8 cellular contexts compared by ENCODE assay signal in the genomic region with DNA sequence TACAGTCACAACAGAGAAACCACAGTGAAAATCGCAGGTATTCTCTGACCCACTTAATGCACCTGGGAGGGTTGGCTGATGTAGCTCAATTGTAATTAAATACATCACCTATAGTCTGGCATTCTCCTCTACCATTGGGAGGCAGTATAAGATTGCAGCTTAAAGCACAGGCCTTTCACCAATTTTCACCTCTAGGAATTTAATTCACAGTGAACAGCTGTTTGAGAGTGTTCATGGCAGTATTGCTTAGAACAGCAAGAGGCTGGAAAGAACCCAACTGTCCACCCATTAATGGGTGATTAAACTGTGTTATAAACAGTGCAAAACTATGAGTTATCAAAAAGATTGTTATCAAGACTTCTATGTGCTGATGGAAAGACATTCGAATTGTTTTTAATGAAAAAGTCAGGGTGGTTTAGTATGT. TPM values are rescaled to one million over a fixed set of nuclear protein-coding genes. Genes with fewer than 3 reads are reported as not detected.
DNase-seq lines count a peak whose midpoint lies in the region; ATAC-seq and TF ChIP-seq lines count a peak whose summit lies in the region.

No MANE protein-coding gene starts in this region.

- CTCF ChIA-PET in PC-9 (lab: Charles Lee), result interaction anchor here (0.5 to 1.5 kb wide), 26 partner anchors 14 to 924 kb away, joined by 3 to 28 read pairs (median 4); partner anchors contain the start of genes ACSS2, CEP250 and MMP24OS

- H3K27ac Mint-ChIP-seq in central memory CD8-positive, alpha-beta T cell (ENCODE audit: low read depth), result no peak overlapping the region

- BruUV-seq in PC-9 (replicated peaks; lab: Mats Ljungman, UMichigan), result no TSS peak

- intact Hi-C loops in PC-9 (cut with micrococcal nuclease; ENCODE audit: unreplicated experiment), result loop anchor here (1.0 to 2.0 kb wide), 4 partner anchors 63 to 302 kb away; partner anchors contain the start of gene GDF5
- intact Hi-C loops in left lung (cut with DNase I), result loop anchor here in 1 of 2 donors (5.0 kb wide), 1 partner anchor 62 kb away; no protein-coding TSS in a partner anchor

- no peak overlapping the region for H3K27ac ChIP-seq in PC-9
- H3K27ac ChIP-seq in left lung, result peak overlapping the region in 1 of 2 donors; percentile 88
- peak overlapping the region in 2 of 4 donors; percentile 13 to 47 for H3K27ac ChIP-seq in upper lobe of left lung

- H3K79me2 ChIP-seq in PC-9 (ENCODE audit: low read depth), result peaks cover 13% of the 10 kb centered on the region

- POLR2A ChIA-PET in PC-9 (lab: Charles Lee; ENCODE audit: unreplicated experiment), result interaction anchor here (0.5 to 0.6 kb wide), 5 partner anchors 11 to 502 kb away, joined by 4 to 25 read pairs (median 4); no protein-coding TSS in a partner anchor

- peaks cover 14% of the 10 kb centered on the region for H3K4me1 ChIP-seq in PC-9 (replicated peaks; ENCODE audit: insufficient read depth)
- peaks cover 0 to 39% of the 10 kb centered on the region in 2 donors for H3K4me1 ChIP-seq in left lung
- peaks cover 27 to 37% (median 33%) of the 10 kb centered on the region in 4 donors for H3K4me1 ChIP-seq in upper lobe of left lung

- no peaks in the 10 kb centered on the region for H3K27me3 Mint-ChIP-seq in central memory CD8-positive, alpha-beta T cell

- peak; percentile 73 for TF ChIP-seq CTCF in PC-9 (conservative IDR thresholded peaks at IDR 0.05)
- peak; percentile 38 to 39 for TF ChIP-seq CTCF in left lung (IDR thresholded peaks at IDR 0.05)
- peak; percentile 30 to 77 (median 64) for TF ChIP-seq CTCF in upper lobe of left lung (IDR thresholded peaks at IDR 0.05)

- no peaks in the 10 kb centered on the region for H3K27me3 ChIP-seq in PC-9 (ENCODE audit: insufficient read depth, low read depth)
- H3K27me3 ChIP-seq in left lung, result no peaks in the 10 kb centered on the region
- H3K27me3 ChIP-seq in upper lobe of left lung, result no peaks in the 10 kb centered on the region

- peak; percentile 81 for TF ChIP-seq RAD21 in Ishikawa (IDR thresholded peaks at IDR 0.05; ENCODE audit: low read depth)

- H3K4me3 ChIP-seq in PC-9, result no peak overlapping the region
- no peak overlapping the region for H3K4me3 ChIP-seq in left lung
- no peak overlapping the region for H3K4me3 ChIP-seq in upper lobe of left lung

- H3K36me3 Mint-ChIP-seq in central memory CD8-positive, alpha-beta T cell (ENCODE audit: insufficient read depth), result peaks cover 34% of the 10 kb centered on the region

- no peak for TF ChIP-seq POLR2A in upper lobe of left lung (IDR thresholded peaks at IDR 0.05)

- TF ChIP-seq EP300 in Ishikawa (IDR thresholded peaks at IDR 0.05; ENCODE audit: borderline replicate concordance), result no peak
- no peak for TF ChIP-seq EP300 in upper lobe of left lung (IDR thresholded peaks at IDR 0.05)

- no peaks in the 10 kb centered on the region for H3K9me3 Mint-ChIP-seq in central memory CD8-positive, alpha-beta T cell

- H4K20me1 ChIP-seq in PC-9 (ENCODE audit: insufficient read depth), result no peaks in the 10 kb centered on the region

- DNase-seq in NCI-H1417 (lab: John Stamatoyannopoulos, UW) (peak; percentile 7 to 73 (median 61)), NCI-H1417 treated with DMSO at 0.1 percent for 48 hours (lab: John Stamatoyannopoulos, UW) (no peak), PC-9 (peak; percentile 14 to 55), left lung (no peak), upper lobe of left lung (no peak)
- no peak for DNase-seq in central memory CD8-positive, alpha-beta T cell (ENCODE audit: low spot score in 2 of 2)

- 0 out of 2 replicates have a peak, but pooled peaks cover 5% of the 10 kb centered on the region for H3K36me3 ChIP-seq in PC-9 (ENCODE audit: low read depth)
- H3K36me3 ChIP-seq in left lung, result peaks cover 0 to 40% of the 10 kb centered on the region in 2 donors
- peaks cover 12 to 42% (median 22%) of the 10 kb centered on the region in 4 donors for H3K36me3 ChIP-seq in upper lobe of left lung

- ATAC-seq in central memory CD8-positive, alpha-beta T cell (replicated peaks; ENCODE audit: extremely low read depth, poor library complexity, severe bottlenecking), result peak; percentile 24
- ATAC-seq in left lung (peak; percentile 40), upper lobe of left lung (ENCODE audit: low FRiP score in 2 of 2) (peak in 1 of 2 donors; percentile 51), HG03442 (IDR thresholded peaks at IDR 0.05; ENCODE audit: unreplicated experiment) (no peak)

- no peaks in the 10 kb centered on the region for H3K9me3 ChIP-seq in PC-9 (ENCODE audit: insufficient read depth, low read depth)
- H3K9me3 ChIP-seq in left lung, result no peaks in the 10 kb centered on the region
- H3K9me3 ChIP-seq in upper lobe of left lung, result no peaks in the 10 kb centered on the region

- 33% methylated on average over 2 of the region's 2 CpGs for WGBS in upper lobe of left lung, 2 donors

- 0 out of 2 replicates have a peak overlapping the region, but pooled peaks have one; percentile 5 for H3K4me2 ChIP-seq in PC-9

- no peaks in the 10 kb centered on the region for H3K9me2 ChIP-seq in PC-9 (ENCODE audit: insufficient read depth)

- peak overlapping the region; percentile 46 for H3K4me3 Mint-ChIP-seq in central memory CD8-positive, alpha-beta T cell

- H3F3A ChIP-seq in PC-9 (ENCODE audit: insufficient read depth, low read depth), result peaks cover 23% of the 10 kb centered on the region

- H3K4me1 Mint-ChIP-seq in central memory CD8-positive, alpha-beta T cell, result peaks cover 37% of the 10 kb centered on the region

- H2AFZ ChIP-seq in PC-9, result no peak overlapping the region

TF ChIP-seq in Ishikawa, 13 proteins besides CTCF, POLR2A, EP300 and RAD21:
- no peak for TF ChIP-seq FOXM1 (IDR thresholded peaks at IDR 0.05; ENCODE audit: borderline replicate concordance, low read depth)
- no peak for TF ChIP-seq USF1 (IDR thresholded peaks at IDR 0.05)
- TF ChIP-seq TCF12 (IDR thresholded peaks at IDR 0.05; ENCODE audit: low read depth), result no peak

RNA-seq across cellular contexts. Expression of gene EDEM2, which starts 2.0 kb away (rescaled TPM):
- total RNA-seq in PC-9 (2021) (28.6 and 34.9 TPM in 2 replicates), left lung (10 to 100 TPM; 46.8 to 48.7 TPM), upper lobe of left lung (10 to 100 TPM; 22.0 to 46.2 (median 35.6) TPM)

RNA-seq across cellular contexts. Expression of gene PROCR, which starts 26.7 kb away (rescaled TPM):
- total RNA-seq in PC-9 (2021) (5.1 and 7.5 TPM in 2 replicates), left lung (10 to 100 TPM; 21.7 to 25.6 TPM), upper lobe of left lung (10 to 100 TPM in 4 of 6 donors, 1 to 10 TPM in 2; 5.2 to 24.7 (median 11.6) TPM)

RNA-seq across cellular contexts. Expression of gene TRPC4AP, which starts 52.5 kb away (rescaled TPM):
- 51.0 and 51.9 TPM in 2 replicates for total RNA-seq in PC-9 (2021)
- total RNA-seq in left lung, result 10 to 100 TPM; 67.9 to 70.8 TPM
- total RNA-seq in upper lobe of left lung, result 100 to 1,000 TPM in 2 of 6 donors, 10 to 100 TPM in 4; 64.3 to 118 (median 80.5) TPM

Comparison
In these comparisons a context has a peak if more than half of its experiments do, and no peak if none do; other contexts are left out.
1. DNase-seq: peak in NCI-H1417 (3 of 3) and PC-9 (2 of 2); none in NCI-H1417 treated with DMSO at 0.1 percent for 48 hours (single experiment), central memory CD8-positive, alpha-beta T cell (0 of 2), left lung (0 of 2) and upper lobe of left lung (0 of 2).
2. Peak in every context shown above with its lines, with median percentiles within 50 percentile points of each other: CTCF ChIP-seq.